In the genomic region with DNA sequence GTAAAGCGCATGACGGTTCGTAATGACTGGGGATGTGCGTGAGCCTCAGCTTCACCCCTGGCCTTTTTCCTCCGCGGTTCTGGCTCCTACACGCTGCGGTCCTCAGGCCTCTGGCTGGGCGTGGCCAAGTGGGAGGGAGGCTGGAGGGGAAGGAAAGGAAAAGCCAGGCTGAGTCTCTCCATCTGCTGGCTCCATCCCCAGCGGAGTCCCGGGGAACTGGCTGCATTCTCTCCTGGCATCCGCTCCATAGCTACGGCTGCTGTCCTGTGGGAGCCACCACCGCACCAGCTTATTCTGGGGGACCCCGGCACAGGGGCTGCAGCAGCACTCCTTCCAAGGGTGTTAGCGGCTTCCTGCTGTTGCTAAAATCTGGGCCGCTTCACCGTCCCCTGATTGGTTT, we compare ENCODE assay signal across 13 cellular contexts.
DNase-seq lines count a peak whose midpoint lies in the region; ATAC-seq and TF ChIP-seq lines count a peak whose summit lies in the region.
"Had no signal": no experiment of that assay in that cellular context is flagged by ENCODE, and none has a peak within 500 bp of the region (broad histone marks: within the 10 kb centered on the region; RNA-seq: fewer than 3 reads in every experiment).

No MANE protein-coding gene starts in this region.

- no peak for TF ChIP-seq CTCF in osteoblast (IDR thresholded peaks at IDR 0.05; ENCODE audit: extremely low read depth, low read depth, low read length)

- peaks cover 10% of the 10 kb centered on the region for H3K4me1 Mint-ChIP-seq in activated CD4-positive, alpha-beta T cell treated with anti-CD3 and anti-CD28 coated beads, Interleukin-2, amount 10 ng/mL, durations not matched to agents 24 days and 14 days

- DNase-seq in CD1c-positive myeloid dendritic cell (ENCODE audit: extremely low spot score) (peak; percentile 20), amniotic epithelial cell (ENCODE audit: low read depth) (peak; percentile 24), left ventricle myocardium superior (peak; percentile 82), osteoblast (ENCODE audit: insufficient read length, low spot score, missing footprints) (peak; percentile 32), epidermal melanocyte (ENCODE audit: insufficient read length, low spot score) (no peak)
- no peak for DNase-seq in activated CD4-positive, alpha-beta T cell treated with anti-CD3 and anti-CD28 coated beads, Interleukin-2, amount 10 ng/mL, durations not matched to agents 24 days and 14 days
- DNase-seq: esophagus squamous epithelium, NCI-H1436 treated with DMSO at 0.1 percent for 48 hours, small intestine, trophoblast cell had no signal

- H3K9me3 ChIP-seq in osteoblast (ENCODE audit: low read depth, low read length), result no peaks in the 10 kb centered on the region
- H3K9me3 ChIP-seq: esophagus squamous epithelium had no signal

- no peaks in the 10 kb centered on the region for H3K9me3 Mint-ChIP-seq in activated CD4-positive, alpha-beta T cell treated with anti-CD3 and anti-CD28 coated beads, Interleukin-2, amount 10 ng/mL, durations not matched to agents 24 days and 14 days
- H3K9me3 Mint-ChIP-seq: activated T-helper 1 cell treated with anti-CD3 and anti-CD28 coated beads, Interleukin-12 subunit alpha, Interleukin-12 subunit beta, Interleukin-2, Interleukin-4 antibody, amounts not matched to agents 30 ng/mL and 10 ng/mL and 1 ng/mL, durations not matched to agents 14 hours and 24 hours and 36 hours had no signal

- peaks cover 36% of the 10 kb centered on the region for H3K27me3 ChIP-seq in osteoblast (ENCODE audit: insufficient read depth, low read length)

- H3K4me1 ChIP-seq in osteoblast (ENCODE audit: insufficient read depth, low read length), result no peaks in the 10 kb centered on the region

- no peaks in the 10 kb centered on the region for H3K36me3 Mint-ChIP-seq in activated CD4-positive, alpha-beta T cell treated with anti-CD3 and anti-CD28 coated beads, Interleukin-2, amount 10 ng/mL, durations not matched to agents 24 days and 14 days (ENCODE audit: low read depth)

- peak overlapping the region; percentile 66 for H3K4me2 ChIP-seq in osteoblast (ENCODE audit: insufficient read depth, low read length)

- no peak overlapping the region for H3K27ac ChIP-seq in osteoblast (ENCODE audit: low read depth, low read length)
- H3K27ac ChIP-seq: esophagus squamous epithelium had no signal

- no peak overlapping the region for H3K4me3 Mint-ChIP-seq in activated CD4-positive, alpha-beta T cell treated with anti-CD3 and anti-CD28 coated beads, Interleukin-2, amount 10 ng/mL, durations not matched to agents 24 days and 14 days
- H3K4me3 Mint-ChIP-seq: activated T-helper 1 cell treated with anti-CD3 and anti-CD28 coated beads, Interleukin-12 subunit alpha, Interleukin-12 subunit beta, Interleukin-2, Interleukin-4 antibody, amounts not matched to agents 30 ng/mL and 10 ng/mL and 1 ng/mL, durations not matched to agents 14 hours and 24 hours and 36 hours had no signal

- no peaks in the 10 kb centered on the region for H3K36me3 ChIP-seq in osteoblast (ENCODE audit: insufficient read depth, low read length)
- H3K36me3 ChIP-seq: esophagus squamous epithelium had no signal

- intact Hi-C loops in left ventricle myocardium superior (cut with micrococcal nuclease), result no loop called here
- intact Hi-C loops in activated CD4-positive, alpha-beta T cell treated with anti-CD3 and anti-CD28 coated beads, Interleukin-2, amount 10 ng/mL, durations not matched to agents 24 days and 14 days (cut with micrococcal nuclease), result no loop called here

- H2AFZ ChIP-seq in osteoblast (ENCODE audit: low read length), result no peak overlapping the region

- H4K20me1 ChIP-seq in osteoblast (ENCODE audit: insufficient read depth, low read length), result no peaks in the 10 kb centered on the region

- H3K27ac Mint-ChIP-seq in activated CD4-positive, alpha-beta T cell treated with anti-CD3 and anti-CD28 coated beads, Interleukin-2, amount 10 ng/mL, durations not matched to agents 24 days and 14 days, result no peak overlapping the region
- H3K27ac Mint-ChIP-seq: activated T-helper 1 cell treated with anti-CD3 and anti-CD28 coated beads, Interleukin-12 subunit alpha, Interleukin-12 subunit beta, Interleukin-2, Interleukin-4 antibody, amounts not matched to agents 30 ng/mL and 10 ng/mL and 1 ng/mL, durations not matched to agents 14 hours and 24 hours and 36 hours had no signal

- ATAC-seq in left ventricle myocardium superior, result peak; percentile 95
- ATAC-seq in GM21529 (IDR thresholded peaks at IDR 0.05; ENCODE audit: unreplicated experiment), result no peak
- no peak for ATAC-seq in GM18868 (IDR thresholded peaks at IDR 0.05; ENCODE audit: unreplicated experiment)

- H3K4me3 ChIP-seq in osteoblast (ENCODE audit: insufficient read depth, low read length), result peak overlapping the region; percentile 25

- peaks cover 62% of the 10 kb centered on the region for H3K27me3 Mint-ChIP-seq in activated CD4-positive, alpha-beta T cell treated with anti-CD3 and anti-CD28 coated beads, Interleukin-2, amount 10 ng/mL, durations not matched to agents 24 days and 14 days

- no peaks in the 10 kb centered on the region for H3K79me2 ChIP-seq in osteoblast (ENCODE audit: insufficient read depth, low read length)

Comparison
In these comparisons a context has a peak if more than half of its experiments do, and no peak if none do; other contexts are left out.
1. DNase-seq: peak in CD1c-positive myeloid dendritic cell (single experiment), amniotic epithelial cell (single experiment), left ventricle myocardium superior (single experiment) and osteoblast (single experiment); none in epidermal melanocyte (single experiment) and activated CD4-positive, alpha-beta T cell treated with anti-CD3 and anti-CD28 coated beads, Interleukin-2, amount 10 ng/mL, durations not matched to agents 24 days and 14 days (single experiment).